ENCODE assay signal across 1 cellular context in the genomic region with DNA sequence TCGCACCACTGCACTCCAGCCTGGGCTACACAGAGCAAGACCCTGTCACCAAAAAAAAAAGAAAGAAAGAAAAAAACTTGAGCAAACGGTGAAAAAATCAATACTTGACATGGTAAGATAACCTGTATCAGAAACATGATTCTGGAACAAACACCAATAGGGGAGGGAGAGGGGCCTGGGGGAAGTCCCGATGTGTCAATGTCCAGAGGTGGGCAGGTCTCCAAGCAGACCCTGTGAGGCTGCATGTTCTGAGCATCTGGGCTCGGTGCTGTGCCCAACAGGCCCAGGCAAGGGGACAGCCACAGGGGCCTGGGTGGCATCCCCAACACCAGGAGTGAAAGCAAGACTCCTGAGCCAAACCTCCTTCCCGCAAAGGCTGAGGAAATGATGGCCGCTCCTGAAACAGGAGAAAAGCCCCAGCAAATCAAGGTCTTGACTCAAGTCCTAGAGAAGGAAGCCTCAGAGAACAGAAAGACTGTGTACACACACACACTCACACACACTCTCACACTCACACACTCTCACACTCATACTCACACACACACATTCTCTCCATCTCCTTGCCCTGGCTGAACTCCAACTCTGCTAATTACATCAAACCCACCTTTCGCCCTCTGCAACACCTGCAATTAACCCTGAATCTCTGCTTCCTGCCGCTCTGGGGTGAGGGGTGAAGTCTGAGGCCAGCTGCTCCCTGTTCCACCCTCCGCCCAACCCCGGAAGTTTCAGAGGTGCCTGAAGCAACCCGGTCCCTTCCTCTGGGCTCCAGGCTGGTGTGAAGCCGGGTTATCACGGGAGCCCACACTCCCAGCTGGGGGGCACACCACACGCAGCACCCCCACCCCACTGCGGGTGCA.
TF ChIP-seq lines count a peak whose summit lies in the region.

No MANE protein-coding gene starts in this region.

TF ChIP-seq in GM12878, 131 proteins besides CTCF, POLR2A, EP300 and RAD21 (continued from another document and continues in another):
- TF ChIP-seq, protein P1, sequence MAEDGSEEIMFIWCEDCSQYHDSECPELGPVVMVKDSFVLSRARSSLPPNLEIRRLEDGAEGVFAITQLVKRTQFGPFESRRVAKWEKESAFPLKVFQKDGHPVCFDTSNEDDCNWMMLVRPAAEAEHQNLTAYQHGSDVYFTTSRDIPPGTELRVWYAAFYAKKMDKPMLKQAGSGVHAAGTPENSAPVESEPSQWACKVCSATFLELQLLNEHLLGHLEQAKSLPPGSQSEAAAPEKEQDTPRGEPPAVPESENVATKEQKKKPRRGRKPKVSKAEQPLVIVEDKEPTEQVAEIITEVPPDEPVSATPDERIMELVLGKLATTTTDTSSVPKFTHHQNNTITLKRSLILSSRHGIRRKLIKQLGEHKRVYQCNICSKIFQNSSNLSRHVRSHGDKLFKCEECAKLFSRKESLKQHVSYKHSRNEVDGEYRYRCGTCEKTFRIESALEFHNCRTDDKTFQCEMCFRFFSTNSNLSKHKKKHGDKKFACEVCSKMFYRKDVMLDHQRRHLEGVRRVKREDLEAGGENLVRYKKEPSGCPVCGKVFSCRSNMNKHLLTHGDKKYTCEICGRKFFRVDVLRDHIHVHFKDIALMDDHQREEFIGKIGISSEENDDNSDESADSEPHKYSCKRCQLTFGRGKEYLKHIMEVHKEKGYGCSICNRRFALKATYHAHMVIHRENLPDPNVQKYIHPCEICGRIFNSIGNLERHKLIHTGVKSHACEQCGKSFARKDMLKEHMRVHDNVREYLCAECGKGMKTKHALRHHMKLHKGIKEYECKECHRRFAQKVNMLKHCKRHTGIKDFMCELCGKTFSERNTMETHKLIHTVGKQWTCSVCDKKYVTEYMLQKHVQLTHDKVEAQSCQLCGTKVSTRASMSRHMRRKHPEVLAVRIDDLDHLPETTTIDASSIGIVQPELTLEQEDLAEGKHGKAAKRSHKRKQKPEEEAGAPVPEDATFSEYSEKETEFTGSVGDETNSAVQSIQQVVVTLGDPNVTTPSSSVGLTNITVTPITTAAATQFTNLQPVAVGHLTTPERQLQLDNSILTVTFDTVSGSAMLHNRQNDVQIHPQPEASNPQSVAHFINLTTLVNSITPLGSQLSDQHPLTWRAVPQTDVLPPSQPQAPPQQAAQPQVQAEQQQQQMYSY (CRISPR knock-in tag; IDR thresholded peaks at IDR 0.05), result no peak
- TF ChIP-seq RAD51 (IDR thresholded peaks at IDR 0.05) (no peak), FOXM1 (IDR thresholded peaks at IDR 0.05; ENCODE audit: low read depth, low read length) (no peak), RBBP5 (conservative IDR thresholded peaks at IDR 0.05) (no peak), SRF (IDR thresholded peaks at IDR 0.05; ENCODE audit: low read depth in 2 of 2, low read length in 2 of 2) (no peak), FOXK2 (IDR thresholded peaks at IDR 0.05) (no peak), CREB1 (IDR thresholded peaks at IDR 0.05; ENCODE audit: low read depth) (no peak), BCL11A (IDR thresholded peaks at IDR 0.05; ENCODE audit: low read depth, low read length) (peak; percentile 22; the same call in 1 of the 2 replicates), NFYA (IDR thresholded peaks at IDR 0.05; ENCODE audit: borderline replicate concordance, low read depth, low read length) (no peak), ATF7 (IDR thresholded peaks at IDR 0.05; ENCODE audit: low read depth) (no peak; the same call in 1 of the 2 replicates), SIX5 (IDR thresholded peaks at IDR 0.05; ENCODE audit: low read depth, low read length, severe bottlenecking) (no peak), GATAD2B (conservative IDR thresholded peaks at IDR 0.05; ENCODE audit: low read depth) (no peak), BRCA1 (IDR thresholded peaks at IDR 0.05; ENCODE audit: low read depth, low read length) (no peak), RFX5 (IDR thresholded peaks at IDR 0.05; ENCODE audit: low read depth, low read length) (no peak), BACH1 (IDR thresholded peaks at IDR 0.05; ENCODE audit: borderline replicate concordance) (no peak), POLR2AphosphoS2 (IDR thresholded peaks at IDR 0.05; ENCODE audit: low read depth, low read length) (no peak), RUNX3 (IDR thresholded peaks at IDR 0.05; ENCODE audit: low read length) (peak; percentile 50), MYB (IDR thresholded peaks at IDR 0.05; ENCODE audit: borderline replicate concordance, low read depth, low read length) (no peak), MEF2B (IDR thresholded peaks at IDR 0.05; ENCODE audit: partially characterized antibody, poor library complexity, severe bottlenecking) (no peak), SMAD1 (IDR thresholded peaks at IDR 0.05; ENCODE audit: low read depth, partially characterized antibody) (peak; percentile 36)
- TF ChIP-seq, protein P2, sequence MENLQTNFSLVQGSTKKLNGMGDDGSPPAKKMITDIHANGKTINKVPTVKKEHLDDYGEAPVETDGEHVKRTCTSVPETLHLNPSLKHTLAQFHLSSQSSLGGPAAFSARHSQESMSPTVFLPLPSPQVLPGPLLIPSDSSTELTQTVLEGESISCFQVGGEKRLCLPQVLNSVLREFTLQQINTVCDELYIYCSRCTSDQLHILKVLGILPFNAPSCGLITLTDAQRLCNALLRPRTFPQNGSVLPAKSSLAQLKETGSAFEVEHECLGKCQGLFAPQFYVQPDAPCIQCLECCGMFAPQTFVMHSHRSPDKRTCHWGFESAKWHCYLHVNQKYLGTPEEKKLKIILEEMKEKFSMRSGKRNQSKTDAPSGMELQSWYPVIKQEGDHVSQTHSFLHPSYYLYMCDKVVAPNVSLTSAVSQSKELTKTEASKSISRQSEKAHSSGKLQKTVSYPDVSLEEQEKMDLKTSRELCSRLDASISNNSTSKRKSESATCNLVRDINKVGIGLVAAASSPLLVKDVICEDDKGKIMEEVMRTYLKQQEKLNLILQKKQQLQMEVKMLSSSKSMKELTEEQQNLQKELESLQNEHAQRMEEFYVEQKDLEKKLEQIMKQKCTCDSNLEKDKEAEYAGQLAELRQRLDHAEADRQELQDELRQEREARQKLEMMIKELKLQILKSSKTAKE (IDR thresholded peaks at IDR 0.05; ENCODE audit: low read depth, poor library complexity, severe bottlenecking), result no peak
- TF ChIP-seq, protein P3, sequence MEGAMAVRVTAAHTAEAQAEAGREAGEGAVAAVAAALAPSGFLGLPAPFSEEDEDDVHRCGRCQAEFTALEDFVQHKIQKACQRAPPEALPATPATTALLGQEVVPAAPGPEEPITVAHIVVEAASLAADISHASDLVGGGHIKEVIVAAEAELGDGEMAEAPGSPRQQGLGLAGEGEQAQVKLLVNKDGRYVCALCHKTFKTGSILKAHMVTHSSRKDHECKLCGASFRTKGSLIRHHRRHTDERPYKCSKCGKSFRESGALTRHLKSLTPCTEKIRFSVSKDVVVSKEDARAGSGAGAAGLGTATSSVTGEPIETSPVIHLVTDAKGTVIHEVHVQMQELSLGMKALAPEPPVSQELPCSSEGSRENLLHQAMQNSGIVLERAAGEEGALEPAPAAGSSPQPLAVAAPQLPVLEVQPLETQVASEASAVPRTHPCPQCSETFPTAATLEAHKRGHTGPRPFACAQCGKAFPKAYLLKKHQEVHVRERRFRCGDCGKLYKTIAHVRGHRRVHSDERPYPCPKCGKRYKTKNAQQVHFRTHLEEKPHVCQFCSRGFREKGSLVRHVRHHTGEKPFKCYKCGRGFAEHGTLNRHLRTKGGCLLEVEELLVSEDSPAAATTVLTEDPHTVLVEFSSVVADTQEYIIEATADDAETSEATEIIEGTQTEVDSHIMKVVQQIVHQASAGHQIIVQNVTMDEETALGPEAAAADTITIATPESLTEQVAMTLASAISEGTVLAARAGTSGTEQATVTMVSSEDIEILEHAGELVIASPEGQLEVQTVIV (IDR thresholded peaks at IDR 0.05; ENCODE audit: borderline replicate concordance, partially characterized antibody), result no peak
- TF ChIP-seq, protein P4, sequence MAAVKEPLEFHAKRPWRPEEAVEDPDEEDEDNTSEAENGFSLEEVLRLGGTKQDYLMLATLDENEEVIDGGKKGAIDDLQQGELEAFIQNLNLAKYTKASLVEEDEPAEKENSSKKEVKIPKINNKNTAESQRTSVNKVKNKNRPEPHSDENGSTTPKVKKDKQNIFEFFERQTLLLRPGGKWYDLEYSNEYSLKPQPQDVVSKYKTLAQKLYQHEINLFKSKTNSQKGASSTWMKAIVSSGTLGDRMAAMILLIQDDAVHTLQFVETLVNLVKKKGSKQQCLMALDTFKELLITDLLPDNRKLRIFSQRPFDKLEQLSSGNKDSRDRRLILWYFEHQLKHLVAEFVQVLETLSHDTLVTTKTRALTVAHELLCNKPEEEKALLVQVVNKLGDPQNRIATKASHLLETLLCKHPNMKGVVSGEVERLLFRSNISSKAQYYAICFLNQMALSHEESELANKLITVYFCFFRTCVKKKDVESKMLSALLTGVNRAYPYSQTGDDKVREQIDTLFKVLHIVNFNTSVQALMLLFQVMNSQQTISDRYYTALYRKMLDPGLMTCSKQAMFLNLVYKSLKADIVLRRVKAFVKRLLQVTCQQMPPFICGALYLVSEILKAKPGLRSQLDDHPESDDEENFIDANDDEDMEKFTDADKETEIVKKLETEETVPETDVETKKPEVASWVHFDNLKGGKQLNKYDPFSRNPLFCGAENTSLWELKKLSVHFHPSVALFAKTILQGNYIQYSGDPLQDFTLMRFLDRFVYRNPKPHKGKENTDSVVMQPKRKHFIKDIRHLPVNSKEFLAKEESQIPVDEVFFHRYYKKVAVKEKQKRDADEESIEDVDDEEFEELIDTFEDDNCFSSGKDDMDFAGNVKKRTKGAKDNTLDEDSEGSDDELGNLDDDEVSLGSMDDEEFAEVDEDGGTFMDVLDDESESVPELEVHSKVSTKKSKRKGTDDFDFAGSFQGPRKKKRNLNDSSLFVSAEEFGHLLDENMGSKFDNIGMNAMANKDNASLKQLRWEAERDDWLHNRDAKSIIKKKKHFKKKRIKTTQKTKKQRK (IDR thresholded peaks at IDR 0.05; ENCODE audit: low read depth, low read length), result no peak
- TF ChIP-seq, protein P5, sequence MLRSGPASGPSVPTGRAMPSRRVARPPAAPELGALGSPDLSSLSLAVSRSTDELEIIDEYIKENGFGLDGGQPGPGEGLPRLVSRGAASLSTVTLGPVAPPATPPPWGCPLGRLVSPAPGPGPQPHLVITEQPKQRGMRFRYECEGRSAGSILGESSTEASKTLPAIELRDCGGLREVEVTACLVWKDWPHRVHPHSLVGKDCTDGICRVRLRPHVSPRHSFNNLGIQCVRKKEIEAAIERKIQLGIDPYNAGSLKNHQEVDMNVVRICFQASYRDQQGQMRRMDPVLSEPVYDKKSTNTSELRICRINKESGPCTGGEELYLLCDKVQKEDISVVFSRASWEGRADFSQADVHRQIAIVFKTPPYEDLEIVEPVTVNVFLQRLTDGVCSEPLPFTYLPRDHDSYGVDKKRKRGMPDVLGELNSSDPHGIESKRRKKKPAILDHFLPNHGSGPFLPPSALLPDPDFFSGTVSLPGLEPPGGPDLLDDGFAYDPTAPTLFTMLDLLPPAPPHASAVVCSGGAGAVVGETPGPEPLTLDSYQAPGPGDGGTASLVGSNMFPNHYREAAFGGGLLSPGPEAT (IDR thresholded peaks at IDR 0.05; ENCODE audit: low read depth), result no peak
- TF ChIP-seq, protein P6, sequence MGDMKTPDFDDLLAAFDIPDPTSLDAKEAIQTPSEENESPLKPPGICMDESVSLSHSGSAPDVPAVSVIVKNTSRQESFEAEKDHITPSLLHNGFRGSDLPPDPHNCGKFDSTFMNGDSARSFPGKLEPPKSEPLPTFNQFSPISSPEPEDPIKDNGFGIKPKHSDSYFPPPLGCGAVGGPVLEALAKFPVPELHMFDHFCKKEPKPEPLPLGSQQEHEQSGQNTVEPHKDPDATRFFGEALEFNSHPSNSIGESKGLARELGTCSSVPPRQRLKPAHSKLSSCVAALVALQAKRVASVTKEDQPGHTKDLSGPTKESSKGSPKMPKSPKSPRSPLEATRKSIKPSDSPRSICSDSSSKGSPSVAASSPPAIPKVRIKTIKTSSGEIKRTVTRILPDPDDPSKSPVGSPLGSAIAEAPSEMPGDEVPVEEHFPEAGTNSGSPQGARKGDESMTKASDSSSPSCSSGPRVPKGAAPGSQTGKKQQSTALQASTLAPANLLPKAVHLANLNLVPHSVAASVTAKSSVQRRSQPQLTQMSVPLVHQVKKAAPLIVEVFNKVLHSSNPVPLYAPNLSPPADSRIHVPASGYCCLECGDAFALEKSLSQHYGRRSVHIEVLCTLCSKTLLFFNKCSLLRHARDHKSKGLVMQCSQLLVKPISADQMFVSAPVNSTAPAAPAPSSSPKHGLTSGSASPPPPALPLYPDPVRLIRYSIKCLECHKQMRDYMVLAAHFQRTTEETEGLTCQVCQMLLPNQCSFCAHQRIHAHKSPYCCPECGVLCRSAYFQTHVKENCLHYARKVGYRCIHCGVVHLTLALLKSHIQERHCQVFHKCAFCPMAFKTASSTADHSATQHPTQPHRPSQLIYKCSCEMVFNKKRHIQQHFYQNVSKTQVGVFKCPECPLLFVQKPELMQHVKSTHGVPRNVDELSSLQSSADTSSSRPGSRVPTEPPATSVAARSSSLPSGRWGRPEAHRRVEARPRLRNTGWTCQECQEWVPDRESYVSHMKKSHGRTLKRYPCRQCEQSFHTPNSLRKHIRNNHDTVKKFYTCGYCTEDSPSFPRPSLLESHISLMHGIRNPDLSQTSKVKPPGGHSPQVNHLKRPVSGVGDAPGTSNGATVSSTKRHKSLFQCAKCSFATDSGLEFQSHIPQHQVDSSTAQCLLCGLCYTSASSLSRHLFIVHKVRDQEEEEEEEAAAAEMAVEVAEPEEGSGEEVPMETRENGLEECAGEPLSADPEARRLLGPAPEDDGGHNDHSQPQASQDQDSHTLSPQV (IDR thresholded peaks at IDR 0.05), result no peak
- TF ChIP-seq, protein P7, sequence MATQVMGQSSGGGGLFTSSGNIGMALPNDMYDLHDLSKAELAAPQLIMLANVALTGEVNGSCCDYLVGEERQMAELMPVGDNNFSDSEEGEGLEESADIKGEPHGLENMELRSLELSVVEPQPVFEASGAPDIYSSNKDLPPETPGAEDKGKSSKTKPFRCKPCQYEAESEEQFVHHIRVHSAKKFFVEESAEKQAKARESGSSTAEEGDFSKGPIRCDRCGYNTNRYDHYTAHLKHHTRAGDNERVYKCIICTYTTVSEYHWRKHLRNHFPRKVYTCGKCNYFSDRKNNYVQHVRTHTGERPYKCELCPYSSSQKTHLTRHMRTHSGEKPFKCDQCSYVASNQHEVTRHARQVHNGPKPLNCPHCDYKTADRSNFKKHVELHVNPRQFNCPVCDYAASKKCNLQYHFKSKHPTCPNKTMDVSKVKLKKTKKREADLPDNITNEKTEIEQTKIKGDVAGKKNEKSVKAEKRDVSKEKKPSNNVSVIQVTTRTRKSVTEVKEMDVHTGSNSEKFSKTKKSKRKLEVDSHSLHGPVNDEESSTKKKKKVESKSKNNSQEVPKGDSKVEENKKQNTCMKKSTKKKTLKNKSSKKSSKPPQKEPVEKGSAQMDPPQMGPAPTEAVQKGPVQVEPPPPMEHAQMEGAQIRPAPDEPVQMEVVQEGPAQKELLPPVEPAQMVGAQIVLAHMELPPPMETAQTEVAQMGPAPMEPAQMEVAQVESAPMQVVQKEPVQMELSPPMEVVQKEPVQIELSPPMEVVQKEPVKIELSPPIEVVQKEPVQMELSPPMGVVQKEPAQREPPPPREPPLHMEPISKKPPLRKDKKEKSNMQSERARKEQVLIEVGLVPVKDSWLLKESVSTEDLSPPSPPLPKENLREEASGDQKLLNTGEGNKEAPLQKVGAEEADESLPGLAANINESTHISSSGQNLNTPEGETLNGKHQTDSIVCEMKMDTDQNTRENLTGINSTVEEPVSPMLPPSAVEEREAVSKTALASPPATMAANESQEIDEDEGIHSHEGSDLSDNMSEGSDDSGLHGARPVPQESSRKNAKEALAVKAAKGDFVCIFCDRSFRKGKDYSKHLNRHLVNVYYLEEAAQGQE (IDR thresholded peaks at IDR 0.05; ENCODE audit: low read depth, low read length), result no peak
- TF ChIP-seq, protein P8, sequence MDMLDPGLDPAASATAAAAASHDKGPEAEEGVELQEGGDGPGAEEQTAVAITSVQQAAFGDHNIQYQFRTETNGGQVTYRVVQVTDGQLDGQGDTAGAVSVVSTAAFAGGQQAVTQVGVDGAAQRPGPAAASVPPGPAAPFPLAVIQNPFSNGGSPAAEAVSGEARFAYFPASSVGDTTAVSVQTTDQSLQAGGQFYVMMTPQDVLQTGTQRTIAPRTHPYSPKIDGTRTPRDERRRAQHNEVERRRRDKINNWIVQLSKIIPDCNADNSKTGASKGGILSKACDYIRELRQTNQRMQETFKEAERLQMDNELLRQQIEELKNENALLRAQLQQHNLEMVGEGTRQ (IDR thresholded peaks at IDR 0.05; ENCODE audit: borderline replicate concordance, low read depth, low read length), result no peak
